Comparison of ENCODE assay signal across 33 cellular contexts in the genomic region with DNA sequence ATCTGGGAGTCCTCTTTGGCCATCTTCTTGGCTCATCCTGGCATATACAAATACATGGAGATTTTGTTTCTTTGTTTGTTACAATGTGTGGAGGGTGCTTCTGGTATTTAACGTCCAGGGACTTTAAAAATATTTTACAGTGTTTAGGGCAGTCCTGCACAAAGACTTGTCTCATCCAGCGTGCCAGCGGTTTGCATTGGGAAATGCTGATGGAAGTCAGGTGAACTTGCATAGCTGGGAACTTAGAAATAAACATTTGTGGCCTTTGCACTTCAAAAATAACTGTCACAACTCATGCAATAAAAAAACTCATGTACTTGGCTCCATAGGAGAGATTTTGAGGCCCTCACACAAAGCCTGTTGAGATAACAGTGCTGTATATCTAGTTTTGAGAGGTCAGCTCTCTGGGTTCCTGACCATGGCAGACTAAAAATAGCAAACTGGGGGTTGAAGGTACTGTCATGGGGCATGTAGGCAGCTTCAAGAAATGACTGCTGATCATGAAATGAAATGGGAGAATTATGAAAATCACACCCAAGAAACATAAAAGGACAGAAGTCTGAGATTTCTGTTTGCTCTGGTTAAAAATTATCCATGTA. TPM values are rescaled to one million over a fixed set of nuclear protein-coding genes. Genes with fewer than 3 reads are reported as not detected.
"Had no signal": no experiment of that assay in that cellular context is flagged by ENCODE, and none has a peak within 500 bp of the region (broad histone marks: within the 10 kb centered on the region; RNA-seq: fewer than 3 reads in every experiment).

No MANE protein-coding gene starts in this region.

- H3K4me3 ChIP-seq: esophagus muscularis mucosa, lower lobe of right lung, skin epidermis, thyroid gland, upper lobe of left lung, vagina had no signal

- H3K4me3 Mint-ChIP-seq: activated CD4-positive, alpha-beta T cell treated with anti-CD3 and anti-CD28 coated beads for 36 hours; activated naive CD4-positive, alpha-beta T cell treated with anti-CD3 and anti-CD28 coated beads, Interleukin-2, amount 10 ng/mL, durations not matched to agents 7 days and 5 days; activated T-helper 1 cell treated with anti-CD3 and anti-CD28 coated beads, Interleukin-12 subunit alpha, Interleukin-12 subunit beta, Interleukin-2, Interleukin-4 antibody, amounts not matched to agents 30 ng/mL and 10 ng/mL and 1 ng/mL, durations not matched to agents 14 hours and 24 hours and 36 hours; dendritic cell treated with granulocyte-macrophage colony-stimulating factor and Interleukin-4, amounts not matched to agents 40 ng/mL and 50 ng/mL, for 4 days; endodermal cell; nephron; stimulated activated memory B cell treated with anti-CD40 and anti-IgM and Interleukin-4, amounts not matched to agents 10 μg/mL and 1 μg/mL and 100 μg/mL, for 72 hours; stimulated activated naive CD8-positive, alpha-beta T cell treated with anti-CD3 and anti-CD28 coated beads, Interleukin-15, amount 100 ng/mL, for 72 hours had no signal

- DNase-seq: activated CD4-positive, alpha-beta T cell treated with anti-CD3 and anti-CD28 coated beads for 36 hours; activated CD4-positive, alpha-beta T cell treated with anti-CD3 and anti-CD28 coated beads, Interleukin-2, amount 50 U/mL, for 4 hours; activated CD4-positive, CD25-positive, alpha-beta regulatory T cell; activated CD8-positive, alpha-beta memory T cell treated with anti-CD3 and anti-CD28 coated beads for 24 hours; activated gamma-delta T cell; activated naive CD4-positive, alpha-beta T cell treated with anti-CD3 and anti-CD28 coated beads, Interleukin-2, amount 10 ng/mL, durations not matched to agents 7 days and 5 days; amniotic stem cell; brain microvascular endothelial cell; central memory CD4-positive, alpha-beta T cell; endodermal cell; foreskin keratinocyte; islet precursor cell; lower lobe of right lung; mesendoderm; posterior cingulate gyrus; stimulated activated CD4-positive, alpha-beta T cell treated with anti-CD3 and anti-CD28 coated beads, Interleukin-4, amount 100 ng/mL, for 4 hours; stimulated activated CD8-positive, alpha-beta memory T cell treated with anti-CD3 and anti-CD28 coated beads, Interleukin-4, amount 100 ng/mL, for 48 hours; stimulated activated naive CD8-positive, alpha-beta T cell treated with anti-CD3 and anti-CD28 coated beads, Interleukin-15, amount 100 ng/mL, for 72 hours; thyroid gland; upper lobe of left lung had no signal

- H3K9me3 Mint-ChIP-seq: activated naive CD4-positive, alpha-beta T cell treated with anti-CD3 and anti-CD28 coated beads, Interleukin-2, amount 10 ng/mL, durations not matched to agents 7 days and 5 days; activated T-helper 1 cell treated with anti-CD3 and anti-CD28 coated beads, Interleukin-12 subunit alpha, Interleukin-12 subunit beta, Interleukin-2, Interleukin-4 antibody, amounts not matched to agents 30 ng/mL and 10 ng/mL and 1 ng/mL, durations not matched to agents 14 hours and 24 hours and 36 hours; dendritic cell treated with granulocyte-macrophage colony-stimulating factor and Interleukin-4, amounts not matched to agents 40 ng/mL and 50 ng/mL, for 4 days; endodermal cell; nephron; stimulated activated memory B cell treated with anti-CD40 and anti-IgM and Interleukin-4, amounts not matched to agents 10 μg/mL and 1 μg/mL and 100 μg/mL, for 72 hours; stimulated activated naive CD8-positive, alpha-beta T cell treated with anti-CD3 and anti-CD28 coated beads, Interleukin-15, amount 100 ng/mL, for 72 hours had no signal

- ATAC-seq: activated CD4-positive, alpha-beta T cell treated with anti-CD3 and anti-CD28 coated beads for 36 hours; foreskin keratinocyte; lower lobe of right lung; sciatic nerve; stimulated activated memory B cell treated with anti-CD40 and anti-IgM and Interleukin-4, amounts not matched to agents 10 μg/mL and 1 μg/mL and 100 μg/mL, for 72 hours; stimulated activated naive CD8-positive, alpha-beta T cell treated with anti-CD3 and anti-CD28 coated beads, Interleukin-15, amount 100 ng/mL, for 72 hours had no signal

- H3K27me3 Mint-ChIP-seq: activated CD4-positive, alpha-beta T cell treated with anti-CD3 and anti-CD28 coated beads for 36 hours; activated naive CD4-positive, alpha-beta T cell treated with anti-CD3 and anti-CD28 coated beads, Interleukin-2, amount 10 ng/mL, durations not matched to agents 7 days and 5 days; dendritic cell treated with granulocyte-macrophage colony-stimulating factor and Interleukin-4, amounts not matched to agents 40 ng/mL and 50 ng/mL, for 4 days; stimulated activated memory B cell treated with anti-CD40 and anti-IgM and Interleukin-4, amounts not matched to agents 10 μg/mL and 1 μg/mL and 100 μg/mL, for 72 hours; stimulated activated naive CD8-positive, alpha-beta T cell treated with anti-CD3 and anti-CD28 coated beads, Interleukin-15, amount 100 ng/mL, for 72 hours had no signal

- H3K27ac Mint-ChIP-seq: activated CD4-positive, alpha-beta T cell treated with anti-CD3 and anti-CD28 coated beads for 36 hours; activated naive CD4-positive, alpha-beta T cell treated with anti-CD3 and anti-CD28 coated beads, Interleukin-2, amount 10 ng/mL, durations not matched to agents 7 days and 5 days; activated T-helper 1 cell treated with anti-CD3 and anti-CD28 coated beads, Interleukin-12 subunit alpha, Interleukin-12 subunit beta, Interleukin-2, Interleukin-4 antibody, amounts not matched to agents 30 ng/mL and 10 ng/mL and 1 ng/mL, durations not matched to agents 14 hours and 24 hours and 36 hours; dendritic cell treated with granulocyte-macrophage colony-stimulating factor and Interleukin-4, amounts not matched to agents 40 ng/mL and 50 ng/mL, for 4 days; endodermal cell; nephron; stimulated activated memory B cell treated with anti-CD40 and anti-IgM and Interleukin-4, amounts not matched to agents 10 μg/mL and 1 μg/mL and 100 μg/mL, for 72 hours; stimulated activated naive CD8-positive, alpha-beta T cell treated with anti-CD3 and anti-CD28 coated beads, Interleukin-15, amount 100 ng/mL, for 72 hours had no signal

RNA-seq across cellular contexts. Expression of a gene that starts 58.0 kb away (rescaled TPM):
- total RNA-seq: activated CD4-positive, alpha-beta T cell treated with anti-CD3 and anti-CD28 coated beads for 36 hours; activated T-helper 1 cell treated with anti-CD3 and anti-CD28 coated beads, Interleukin-12 subunit alpha, Interleukin-12 subunit beta, Interleukin-2, Interleukin-4 antibody, amounts not matched to agents 30 ng/mL and 10 ng/mL and 1 ng/mL, durations not matched to agents 14 hours and 24 hours and 36 hours; astrocyte; endodermal cell; esophagus muscularis mucosa; foreskin keratinocyte; glomerular endothelial cell; lower lobe of right lung; mononuclear cell; osteoblast; sciatic nerve; T-helper 1 cell treated with Interleukin-12 subunit alpha and Interleukin-12 subunit beta and Interleukin-4 antibody, amounts not matched to agents 30 ng/mL and 1 ng/mL, for 36 hours; thyroid gland; upper lobe of left lung; vagina had no signal
